In the genomic region with DNA sequence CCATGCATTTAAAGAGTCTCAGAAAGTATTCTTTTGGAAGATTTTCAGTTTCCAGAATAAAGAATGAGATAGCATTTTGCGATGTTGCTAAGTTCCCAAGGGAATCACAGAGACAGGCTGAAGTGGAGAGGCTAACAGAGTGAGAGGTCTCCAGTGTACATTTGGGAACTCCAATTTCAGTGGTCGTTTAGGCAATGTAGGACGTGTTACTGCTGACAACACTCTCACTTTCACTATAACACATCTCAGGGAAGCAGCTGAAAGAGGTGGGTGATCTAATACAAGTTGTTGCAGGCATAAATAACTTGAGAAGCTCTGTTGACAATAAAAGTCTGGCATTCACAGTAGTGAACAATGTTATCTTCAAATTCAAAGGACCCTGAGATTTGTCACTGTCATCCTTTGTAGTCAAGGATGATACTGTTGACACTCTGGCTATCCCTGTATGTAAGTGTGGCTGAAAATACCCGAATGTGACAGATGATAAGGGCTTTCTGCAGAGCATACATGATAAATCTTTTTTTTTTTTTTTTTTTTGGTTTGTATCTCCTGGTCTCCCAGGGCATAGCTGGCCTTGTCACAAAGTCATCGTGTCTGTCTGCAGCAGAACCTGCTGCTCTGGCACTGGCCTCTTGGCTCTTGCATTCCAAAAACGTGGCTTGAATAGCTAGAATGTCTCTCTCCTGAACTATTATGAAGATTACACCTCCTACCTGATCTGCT, we compare ENCODE assay signal across 10 cellular contexts. TPM values are rescaled to one million over a fixed set of nuclear protein-coding genes. Genes with fewer than 3 reads are reported as not detected.
DNase-seq lines count a peak whose midpoint lies in the region; ATAC-seq, FAIRE-seq and TF ChIP-seq lines count a peak whose summit lies in the region.
"Had no signal": no experiment of that assay in that cellular context is flagged by ENCODE, and none has a peak within 500 bp of the region (broad histone marks: within the 10 kb centered on the region; RNA-seq: fewer than 3 reads in every experiment).

No MANE protein-coding gene starts in this region.

- no peaks in the 10 kb centered on the region for H3K36me3 ChIP-seq in CD4-positive, alpha-beta memory T cell (ENCODE audit: insufficient read depth, low read length)

- POLR2A ChIA-PET in CD4-positive, alpha-beta memory T cell (lab: Charles Lee; ENCODE audit: partially characterized antibody): no interaction called here

- H3K9me3 ChIP-seq in CD4-positive, alpha-beta memory T cell (ENCODE audit: control insufficient read depth in 1 of 2, low read length in 2 of 2): no peaks in the 10 kb centered on the region

- FAIRE-seq in H54 (lab: Jason Lieb, UNC): no peak
- FAIRE-seq: islet of Langerhans had no signal

- DNase-seq in NCI-H510A (lab: John Stamatoyannopoulos, UW) (peak; percentile 1), hepatic stellate cell (ENCODE audit: low spot score) (peak; percentile 2), H54 (ENCODE audit: insufficient read length, low spot score) (no peak), RKO (ENCODE audit: low spot score) (no peak)
- no peak for DNase-seq in activated T-cell treated with anti-CD3 and anti-CD28 coated beads, Interleukin-2, amount 50 U/mL, for 1 hour
- no peak for DNase-seq in CD4-positive, alpha-beta memory T cell

- peak; percentile 51 for ATAC-seq in GM18502 (IDR thresholded peaks at IDR 0.05; ENCODE audit: poor library complexity, unreplicated experiment)
- ATAC-seq in HG02623 (IDR thresholded peaks at IDR 0.05; ENCODE audit: unreplicated experiment): peak; percentile 54

- H3K9me3 Mint-ChIP-seq in CD4-positive, alpha-beta memory T cell: peaks cover 0 to 2% (median 0%) of the 10 kb centered on the region in 8 donors

- no peaks in the 10 kb centered on the region for H3K27me3 ChIP-seq in CD4-positive, alpha-beta memory T cell (ENCODE audit: insufficient read depth, low read length)

- H3K4me3 Mint-ChIP-seq in CD4-positive, alpha-beta memory T cell: no peak overlapping the region

- H3K27me3 Mint-ChIP-seq in CD4-positive, alpha-beta memory T cell: peaks cover 2 to 8% of the 10 kb centered on the region in 2 donors

- H3K27ac Mint-ChIP-seq in CD4-positive, alpha-beta memory T cell: peak overlapping the region in 1 of 7 donors; percentile 51

- CTCF ChIA-PET in CD4-positive, alpha-beta memory T cell (lab: Charles Lee; ENCODE audit: partially characterized antibody): no interaction called here

- H3K4me1 Mint-ChIP-seq in CD4-positive, alpha-beta memory T cell: no peaks in the 10 kb centered on the region

- H3K4me1 ChIP-seq in CD4-positive, alpha-beta memory T cell (ENCODE audit: insufficient read depth, low read length): no peaks in the 10 kb centered on the region

- peaks cover 0 to 11% of the 10 kb centered on the region in 2 donors for H3K36me3 Mint-ChIP-seq in CD4-positive, alpha-beta memory T cell

- TF ChIP-seq POLR2A in H54 (IDR thresholded peaks at IDR 0.05; ENCODE audit: low read depth, low read length): no peak

- intact Hi-C loops in CD4-positive, alpha-beta memory T cell (cut with micrococcal nuclease): no loop called here

- H3K27ac ChIP-seq in CD4-positive, alpha-beta memory T cell (ENCODE audit: low read depth, low read length): no peak overlapping the region

- no peak overlapping the region for H3K4me3 ChIP-seq in CD4-positive, alpha-beta memory T cell (ENCODE audit: low read length in 2 of 2)

RNA-seq across cellular contexts. Expression of gene SCRG1, which starts 50.2 kb away (rescaled TPM):
- not detected for total RNA-seq in CD4-positive, alpha-beta memory T cell
- under 1 TPM in 1 of 2 donors, not detected in 1; 0.16 TPM for polyA plus RNA-seq in CD4-positive, alpha-beta memory T cell
- total RNA-seq: HT1080 had no signal

Comparison
In these comparisons a context has a peak if more than half of its experiments do, and no peak if none do; other contexts are left out.
1. DNase-seq: peak in NCI-H510A (single experiment) and hepatic stellate cell (single experiment); none in activated T-cell treated with anti-CD3 and anti-CD28 coated beads, Interleukin-2, amount 50 U/mL, for 1 hour (single experiment), H54 (single experiment), RKO (single experiment) and CD4-positive, alpha-beta memory T cell (0 of 5).